Comparison of ENCODE assay signal across 24 cellular contexts in genomic region chr5:134583821-134584220, GRCh38. TPM values are rescaled to one million over a fixed set of nuclear protein-coding genes. Genes with fewer than 3 reads are reported as not detected.
DNase-seq lines count a peak whose midpoint lies in the region; ATAC-seq, FAIRE-seq and TF ChIP-seq lines count a peak whose summit lies in the region.
"Had no signal": no experiment of that assay in that cellular context is flagged by ENCODE, and none has a peak within 500 bp of the region (broad histone marks: within the 10 kb centered on the region; RNA-seq: fewer than 3 reads in every experiment).

No MANE protein-coding gene starts in this region.

- H3K36me3 ChIP-seq in left ventricle myocardium inferior, result peaks cover 13% of the 10 kb centered on the region
- peaks cover 0 to 27% (median 2%) of the 10 kb centered on the region in 3 donors for H3K36me3 ChIP-seq in Peyer's patch
- H3K36me3 ChIP-seq in H1 (ENCODE audit: control insufficient read depth in 2 of 4, insufficient read depth in 4 of 4, low read length in 3 of 4), result peaks cover 3 to 23% (median 10%) of the 10 kb centered on the region in 4 experiments; a peak in 5 of 8 replicates
- H3K36me3 ChIP-seq: uterus had no signal

- H3K4me3 ChIP-seq in left ventricle myocardium inferior (no peak overlapping the region), Peyer's patch (no peak overlapping the region), H1 (ENCODE audit: extremely low read depth in 1 of 4, insufficient read depth in 2 of 4, low read depth in 3 of 4, low read length in 4 of 4) (no peak overlapping the region)
- H3K4me3 ChIP-seq: SK-N-MC, skin epidermis, uterus had no signal

- no peak overlapping the region for H3K9ac ChIP-seq in H1 (replicated peaks in 1 of 4; ENCODE audit: extremely low read depth in 1 of 4, low read depth in 3 of 4, low read length in 3 of 4)

- POLR2A ChIA-PET in H1 (lab: Charles Lee; ENCODE audit: partially characterized antibody), result interaction anchor here (0.9 to 2.0 kb wide), 9 partner anchors 17 to 406 kb away, joined by 3 to 4 read pairs (median 3); partner anchors contain the start of gene CDKN2AIPNL

- no peak for TF ChIP-seq EP300 in H1 (IDR thresholded peaks at IDR 0.05; ENCODE audit: borderline replicate concordance in 1 of 2, low read depth in 2 of 2, low read length in 2 of 2)

- no peak overlapping the region for H3K56ac ChIP-seq in H1 (replicated peaks; ENCODE audit: insufficient read length, low read depth, low read length)

- H3K4ac ChIP-seq in H1 (replicated peaks; ENCODE audit: insufficient read length, low read depth, low read length), result no peak overlapping the region

- TF ChIP-seq POLR2A in Peyer's patch (IDR thresholded peaks at IDR 0.05) (no peak), H1 (IDR thresholded peaks at IDR 0.05; ENCODE audit: control extremely low read depth in 1 of 2, low read depth in 2 of 2, low read length in 2 of 2) (no peak)

- no peaks in the 10 kb centered on the region for H3K79me2 ChIP-seq in H1 (ENCODE audit: control insufficient read depth in 1 of 2, insufficient read depth in 2 of 2, low read length in 2 of 2)

- no peaks in the 10 kb centered on the region for H3K23me2 ChIP-seq in H1 (ENCODE audit: low read depth, low read length)

- H3K4me1 ChIP-seq in left ventricle myocardium inferior, result peaks cover 39% of the 10 kb centered on the region
- peaks cover 0 to 4% (median 2%) of the 10 kb centered on the region in 4 donors for H3K4me1 ChIP-seq in Peyer's patch
- H3K4me1 ChIP-seq in H1 (replicated peaks in 1 of 4; ENCODE audit: control insufficient read depth in 3 of 4, insufficient read depth in 4 of 4, low read length in 3 of 4), result peaks cover 0 to 3% (median 1%) of the 10 kb centered on the region in 4 experiments; a peak in 4 of 7 replicates
- H3K4me1 ChIP-seq: uterus had no signal

- no peak overlapping the region for H2BK20ac ChIP-seq in H1 (ENCODE audit: low read length)

- no peak overlapping the region for H3K23ac ChIP-seq in H1 (ENCODE audit: insufficient read length)

- H4K8ac ChIP-seq in H1 (ENCODE audit: extremely low read depth, insufficient read depth, low read length), result no peak overlapping the region

- H3K27me3 ChIP-seq in left ventricle myocardium inferior (ENCODE audit: low read depth), result no peaks in the 10 kb centered on the region
- H3K27me3 ChIP-seq in Peyer's patch, result no peaks in the 10 kb centered on the region
- no peaks in the 10 kb centered on the region for H3K27me3 ChIP-seq in H1 (replicated peaks in 1 of 4; ENCODE audit: control insufficient read depth in 3 of 4, extremely low read depth in 1 of 4, insufficient read depth in 3 of 4, low read length in 3 of 4)
- H3K27me3 ChIP-seq: uterus had no signal

- no peak for TF ChIP-seq RAD21 in H1 (IDR thresholded peaks at IDR 0.05 in 1 of 2, conservative IDR thresholded peaks at IDR 0.05 in 1 of 2; ENCODE audit: low read depth in 2 of 2, low read length in 2 of 2)

- no peak overlapping the region for H4K91ac ChIP-seq in H1 (replicated peaks; ENCODE audit: insufficient read length, low read length)

- intact Hi-C loops in cardiac septum (cut with DNase I) (loop anchor here (10.0 kb wide), 1 partner anchor 409 kb away; the partner anchor contains the start of gene SKP1), left ventricle myocardium inferior (cut with micrococcal nuclease) (no loop called here)

- H2BK12ac ChIP-seq in H1 (ENCODE audit: low read depth, low read length), result no peak overlapping the region

- H3K4me2 ChIP-seq in H1 (ENCODE audit: insufficient read depth in 1 of 2, low read depth in 2 of 2, low read length in 2 of 2), result no peak overlapping the region

- no peak overlapping the region for H3K27ac ChIP-seq in left ventricle myocardium inferior (replicated peaks)
- H3K27ac ChIP-seq in Peyer's patch, result no peak overlapping the region
- H3K27ac ChIP-seq in H1 (ENCODE audit: low read depth, low read length), result no peak overlapping the region
- H3K27ac ChIP-seq: SK-N-MC, skin epidermis, uterus had no signal

- CTCF ChIA-PET in H1 (lab: Charles Lee; ENCODE audit: partially characterized antibody), result interaction anchor here (0.8 to 5.7 kb wide), 10 partner anchors 9 to 293 kb away, joined by 3 to 47 read pairs (median 4); partner anchors contain the start of genes CDKN2AIPNL and SAR1B

- no peak overlapping the region for H2BK120ac ChIP-seq in H1 (replicated peaks; ENCODE audit: low read depth, low read length)

- no peak overlapping the region for H2AK5ac ChIP-seq in H1 (ENCODE audit: low read depth, low read length)

- no peak overlapping the region for H3K18ac ChIP-seq in H1 (ENCODE audit: extremely low read depth, low read length)

- peak; percentile 59 for DNase-seq in cardiac septum (ENCODE audit: low spot score)
- DNase-seq in left ventricle myocardium inferior, result no peak
- peak in 2 of 3 donors; percentile 15 to 26 for DNase-seq in Peyer's patch
- no peak for DNase-seq in H1 (ENCODE audit: low read depth in 1 of 2, low spot score in 2 of 2)
- no peak for DNase-seq in NCI-H1694 treated with DMSO at 0.1 percent for 48 hours (lab: John Stamatoyannopoulos, UW)
- DNase-seq in mucosa of gallbladder (ENCODE audit: low spot score), result no peak
- DNase-seq: activated CD4-positive, alpha-beta T cell treated with anti-CD3 and anti-CD28 coated beads, Interleukin-2, amount 50 U/mL, for 1 hour; activated gamma-delta T cell treated with Interleukin-2 at 50 U/mL for 16 hours; C1 segment of cervical spinal cord; cerebellar nuclear complex; EL; head of caudate nucleus; kidney glomerular epithelial cell; mammary epithelial cell; NCI-H1092; NCI-H2029 treated with DMSO at 0.1 percent for 48 hours; NCI-H226; NCI-H774; uterus had no signal

- no peaks in the 10 kb centered on the region for H3K9me3 ChIP-seq in left ventricle myocardium inferior (replicated peaks)
- no peaks in the 10 kb centered on the region for H3K9me3 ChIP-seq in Peyer's patch
- no peaks in the 10 kb centered on the region for H3K9me3 ChIP-seq in H1 (ENCODE audit: insufficient read depth in 2 of 2, low read depth in 1 of 2, low read length in 1 of 2)
- H3K9me3 ChIP-seq: uterus had no signal

- no peak for ATAC-seq in HG03045 (IDR thresholded peaks at IDR 0.05; ENCODE audit: unreplicated experiment)

- H3K14ac ChIP-seq in H1 (ENCODE audit: insufficient read length), result no peak overlapping the region

- no peaks in the 10 kb centered on the region; the same call in 1 of the 2 replicates for H3K79me1 ChIP-seq in H1 (ENCODE audit: low read depth, low read length)

- H2BK15ac ChIP-seq in H1 (ENCODE audit: low read length), result peak overlapping the region; percentile 61; the same call in 1 of the 2 replicates

- FAIRE-seq in H1 (lab: Jason Lieb, UNC), result no peak
- FAIRE-seq: astrocyte, GM19239 had no signal

- H4K20me1 ChIP-seq in H1 (replicated peaks in 1 of 2; ENCODE audit: control insufficient read depth in 1 of 2, insufficient read depth in 2 of 2, low read length in 2 of 2), result no peaks in the 10 kb centered on the region

- 93% methylated on average over 2 of the region's 2 CpGs; no CpG with 5 or more reads in 1 of the 2 experiments for WGBS in H1 (ENCODE audit: extremely low coverage in 1 of 2, insufficient coverage in 1 of 2, insufficient read length in 1 of 2, insufficient replicate concordance in 2 of 2, low coverage in 1 of 2, low lambda C conversion rate in 2 of 2, missing lambda C conversion rate in 1 of 2), 2 experiments

- no peak overlapping the region for H2BK5ac ChIP-seq in H1 (ENCODE audit: low read depth, low read length)

- no peak overlapping the region for H2AFZ ChIP-seq in H1 (ENCODE audit: low read length)

- TF ChIP-seq CTCF in left ventricle myocardium inferior (IDR thresholded peaks at IDR 0.05; ENCODE audit: borderline replicate concordance) (no peak), Peyer's patch (IDR thresholded peaks at IDR 0.05) (no peak), H1 (IDR thresholded peaks at IDR 0.05; ENCODE audit: control extremely low read depth in 1 of 3, insufficient read depth in 1 of 3, low read depth in 1 of 3, low read length in 3 of 3) (no peak)

- H4K5ac ChIP-seq in H1 (ENCODE audit: insufficient read length, low read depth, low read length), result no peak overlapping the region

TF ChIP-seq in H1, 55 proteins besides CTCF, POLR2A, EP300 and RAD21 (continues in another document):
- TF ChIP-seq RNF2 (IDR thresholded peaks at IDR 0.05; ENCODE audit: borderline replicate concordance, low read depth, low read length, missing control alignments, poor library complexity, severe bottlenecking), result no peak
- TF ChIP-seq PHF8 (conservative IDR thresholded peaks at IDR 0.05; ENCODE audit: low read depth, low read length), result no peak
- no peak for TF ChIP-seq FOSL1 (IDR thresholded peaks at IDR 0.05; ENCODE audit: insufficient read depth, low read depth, low read length)
- no peak for TF ChIP-seq HDAC2 (IDR thresholded peaks at IDR 0.05; ENCODE audit: borderline replicate concordance in 1 of 2, low read depth in 2 of 2, low read length in 2 of 2)
- no peak for TF ChIP-seq SAP30 (IDR thresholded peaks at IDR 0.05; ENCODE audit: insufficient read depth, insufficient replicate concordance, low read length)
- no peak for TF ChIP-seq CTBP2 (IDR thresholded peaks at IDR 0.05; ENCODE audit: borderline replicate concordance, insufficient read depth, insufficient read length, low read length)

RNA-seq across cellular contexts. Expression of gene SAR1B, which starts 48.8 kb away (rescaled TPM):
- total RNA-seq in cardiac septum, result 85.9 TPM
- total RNA-seq in left ventricle myocardium inferior, result 93.5 TPM
- 100 to 1,000 TPM; 102 to 126 (median 118) TPM for total RNA-seq in Peyer's patch
- total RNA-seq in H1 (2021; fragmentation: NEBNext Ultra II Directional; extraction: Animal tissue kit (Norgen Biotek cat#: 25700)), result 36.3 and 37.5 TPM in 2 replicates
- 7.1 and 9.1 TPM in 2 replicates for polyA plus RNA-seq in H1 (2011; rRNA removed)
- 17.6 TPM for polyA plus RNA-seq in H1 (2011; cell fraction: cytosol; rRNA removed)
- 3.8 TPM for polyA plus RNA-seq in H1 (2011; cell fraction: nucleus; rRNA removed)
- 25.3 to 33.0 TPM (median 26.8 TPM) in 4 replicates for polyA plus RNA-seq in H1 (2012, experiment 1 of 2)
- 11.2 TPM for polyA plus RNA-seq in H1 (2012, experiment 2 of 2)
- 17.0 TPM for polyA plus RNA-seq in H1 (2013, experiment 1 of 2)
- polyA plus RNA-seq in H1 (2013, experiment 2 of 2), result 19.3 TPM
- 20.4 and 39.0 TPM in 2 replicates for polyA minus RNA-seq in H1 (2011; rRNA and poly(A)+ RNA removed)
- polyA minus RNA-seq in H1 (2011; cell fraction: cytosol; rRNA and poly(A)+ RNA removed), result 10.9 TPM
- polyA minus RNA-seq in H1 (2011; cell fraction: nucleus; rRNA and poly(A)+ RNA removed), result 16.4 TPM
- total RNA-seq in mucosa of gallbladder, result 102 TPM

RNA-seq across cellular contexts. Expression of gene JADE2, which starts 58.4 kb away (rescaled TPM):
- total RNA-seq in cardiac septum (25.7 TPM), left ventricle myocardium inferior (26.3 TPM), Peyer's patch (10 to 100 TPM; 51.5 to 77.6 (median 57.4) TPM), mucosa of gallbladder (83.1 TPM)
- total RNA-seq in H1 (2021; fragmentation: NEBNext Ultra II Directional; extraction: Animal tissue kit (Norgen Biotek cat#: 25700)), result 55.8 and 59.4 TPM in 2 replicates
- 19.2 and 21.9 TPM in 2 replicates for polyA plus RNA-seq in H1 (2011; rRNA removed)
- polyA plus RNA-seq in H1 (2011; cell fraction: cytosol; rRNA removed), result 19.5 TPM
- 28.6 TPM for polyA plus RNA-seq in H1 (2011; cell fraction: nucleus; rRNA removed)
- 15.9 to 23.0 TPM (median 22.1 TPM) in 4 replicates for polyA plus RNA-seq in H1 (2012, experiment 1 of 2)
- polyA plus RNA-seq in H1 (2012, experiment 2 of 2), result 19.7 TPM
- 14.6 TPM for polyA plus RNA-seq in H1 (2013, experiment 1 of 2)
- polyA plus RNA-seq in H1 (2013, experiment 2 of 2), result 14.5 TPM
- polyA minus RNA-seq in H1 (2011; rRNA and poly(A)+ RNA removed), result 42.6 and 49.2 TPM in 2 replicates
- 24.7 TPM for polyA minus RNA-seq in H1 (2011; cell fraction: cytosol; rRNA and poly(A)+ RNA removed)
- polyA minus RNA-seq in H1 (2011; cell fraction: nucleus; rRNA and poly(A)+ RNA removed), result 26.6 TPM

Comparison
In these comparisons a context has a peak if more than half of its experiments do, and no peak if none do; other contexts are left out.
1. DNase-seq: peak in cardiac septum (single experiment) and Peyer's patch (2 of 3); none in left ventricle myocardium inferior (single experiment), H1 (0 of 2), NCI-H1694 treated with DMSO at 0.1 percent for 48 hours (single experiment) and mucosa of gallbladder (single experiment).